In genomic region chr1:214383381-214384372, GRCh38 we compare ENCODE assay signal across 24 cellular contexts.
"Had no signal": no experiment of that assay in that cellular context is flagged by ENCODE, and none has a peak within 500 bp of the region (broad histone marks: within the 10 kb centered on the region; RNA-seq: fewer than 3 reads in every experiment).

No MANE protein-coding gene starts in this region.

- H3K27me3 ChIP-seq: esophagus squamous epithelium, hepatocyte, ovary, upper lobe of left lung had no signal

- H3K9me3 Mint-ChIP-seq: activated naive CD4-positive, alpha-beta T cell treated with anti-CD3 and anti-CD28 coated beads for 36 hours; activated naive CD8-positive, alpha-beta T cell treated with anti-CD3 and anti-CD28 coated beads, Interleukin-2, amount 10 ng/mL, durations not matched to agents 7 days and 5 days; nephron; stimulated activated memory B cell treated with anti-CD40 and anti-IgM and Interleukin-4, amounts not matched to agents 10 μg/mL and 1 μg/mL and 100 μg/mL, for 72 hours; stimulated activated naive CD8-positive, alpha-beta T cell treated with anti-CD3 and anti-CD28 coated beads, Interleukin-15, amount 100 ng/mL, for 72 hours; T-helper 1 cell treated with Interleukin-12 subunit alpha and Interleukin-12 subunit beta and Interleukin-4 antibody, amounts not matched to agents 30 μg/mL and 1 μg/mL, for 36 hours had no signal

- H2AFZ ChIP-seq: hepatocyte had no signal

- H3K4me1 Mint-ChIP-seq: activated naive CD8-positive, alpha-beta T cell treated with anti-CD3 and anti-CD28 coated beads, Interleukin-2, amount 10 ng/mL, durations not matched to agents 7 days and 5 days; nephron; stimulated activated memory B cell treated with anti-CD40 and anti-IgM and Interleukin-4, amounts not matched to agents 10 μg/mL and 1 μg/mL and 100 μg/mL, for 72 hours; stimulated activated naive CD8-positive, alpha-beta T cell treated with anti-CD3 and anti-CD28 coated beads, Interleukin-15, amount 100 ng/mL, for 72 hours had no signal

- H3K27ac ChIP-seq: esophagus squamous epithelium, hepatocyte, ovary, upper lobe of left lung, VCaP had no signal

- H3K36me3 Mint-ChIP-seq: activated naive CD8-positive, alpha-beta T cell treated with anti-CD3 and anti-CD28 coated beads, Interleukin-2, amount 10 ng/mL, durations not matched to agents 7 days and 5 days; stimulated activated memory B cell treated with anti-CD40 and anti-IgM and Interleukin-4, amounts not matched to agents 10 μg/mL and 1 μg/mL and 100 μg/mL, for 72 hours had no signal

- H3K4me1 ChIP-seq: upper lobe of left lung had no signal

- DNase-seq: activated CD4-positive, alpha-beta T cell treated with anti-CD3 and anti-CD28 coated beads for 48 hours; activated CD4-positive, alpha-beta T cell treated with anti-CD3 and anti-CD28 coated beads, Interleukin-2, amount 50 U/mL, for 48 hours; activated CD8-positive, alpha-beta memory T cell treated with anti-CD3 and anti-CD28 coated beads for 24 hours; activated effector memory CD4-positive, alpha-beta T cell treated with anti-CD3 and anti-CD28 coated beads, Interleukin-2, amount 50 U/mL, for 16 hours; activated naive CD4-positive, alpha-beta T cell treated with anti-CD3 and anti-CD28 coated beads for 36 hours; activated naive CD8-positive, alpha-beta T cell treated with anti-CD3 and anti-CD28 coated beads, Interleukin-2, amount 10 ng/mL, durations not matched to agents 7 days and 5 days; central memory CD4-positive, alpha-beta T cell; esophagus squamous epithelium; ovary; stimulated activated CD4-positive, alpha-beta T cell treated with anti-CD3 and anti-CD28 coated beads, Interleukin-1b, Interleukin-23, amount 100 ng/mL, for 48 hours; stimulated activated CD4-positive, alpha-beta T cell treated with anti-CD3 and anti-CD28 coated beads, Interleukin-4, amount 100 ng/mL, for 4 hours; stimulated activated CD8-positive, alpha-beta memory T cell treated with anti-CD3 and anti-CD28 coated beads, Interleukin-4, amount 100 ng/mL, for 48 hours; stimulated activated naive CD8-positive, alpha-beta T cell treated with anti-CD3 and anti-CD28 coated beads, Interleukin-15, amount 100 ng/mL, for 72 hours; substantia nigra; SW 1271; T-helper 9 cell had no signal

- H3K36me3 ChIP-seq: ovary had no signal

- H3K4me3 ChIP-seq: esophagus squamous epithelium, hepatocyte, ovary, smooth muscle cell, upper lobe of left lung had no signal

- H3K9me3 ChIP-seq: esophagus squamous epithelium, ovary, upper lobe of left lung had no signal

- H3K27me3 Mint-ChIP-seq: progenitor cell of endocrine pancreas had no signal

- H3K27ac Mint-ChIP-seq: activated naive CD4-positive, alpha-beta T cell treated with anti-CD3 and anti-CD28 coated beads for 36 hours; activated naive CD8-positive, alpha-beta T cell treated with anti-CD3 and anti-CD28 coated beads, Interleukin-2, amount 10 ng/mL, durations not matched to agents 7 days and 5 days; nephron; progenitor cell of endocrine pancreas; stimulated activated memory B cell treated with anti-CD40 and anti-IgM and Interleukin-4, amounts not matched to agents 10 μg/mL and 1 μg/mL and 100 μg/mL, for 72 hours; T-helper 1 cell treated with Interleukin-12 subunit alpha and Interleukin-12 subunit beta and Interleukin-4 antibody, amounts not matched to agents 30 μg/mL and 1 μg/mL, for 36 hours had no signal

- H3K4me3 Mint-ChIP-seq: activated naive CD4-positive, alpha-beta T cell treated with anti-CD3 and anti-CD28 coated beads for 36 hours; activated naive CD8-positive, alpha-beta T cell treated with anti-CD3 and anti-CD28 coated beads, Interleukin-2, amount 10 ng/mL, durations not matched to agents 7 days and 5 days; nephron; stimulated activated memory B cell treated with anti-CD40 and anti-IgM and Interleukin-4, amounts not matched to agents 10 μg/mL and 1 μg/mL and 100 μg/mL, for 72 hours; stimulated activated naive CD8-positive, alpha-beta T cell treated with anti-CD3 and anti-CD28 coated beads, Interleukin-15, amount 100 ng/mL, for 72 hours; T-helper 1 cell treated with Interleukin-12 subunit alpha and Interleukin-12 subunit beta and Interleukin-4 antibody, amounts not matched to agents 30 μg/mL and 1 μg/mL, for 36 hours had no signal

- H3K4me2 ChIP-seq: hepatocyte, smooth muscle cell had no signal
